In the genomic region with DNA sequence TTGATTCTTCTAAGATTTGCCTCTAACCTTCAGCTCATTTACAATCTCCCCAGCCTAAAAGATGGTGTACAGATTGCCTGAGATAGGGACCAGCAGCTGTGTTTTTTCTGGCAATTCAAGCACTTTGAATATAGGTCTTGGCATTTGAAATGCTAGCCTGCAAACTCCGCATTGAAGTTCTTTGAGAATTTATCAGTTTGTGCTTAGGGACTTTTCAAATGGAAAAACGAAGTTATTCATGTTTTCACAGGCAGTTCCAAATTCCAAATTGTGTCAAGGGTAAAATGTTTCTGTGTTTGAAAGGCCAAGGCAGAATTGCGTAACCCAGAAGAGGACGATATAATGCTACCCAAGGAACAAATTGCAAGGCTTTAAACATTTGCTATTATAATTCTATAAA, we compare ENCODE assay signal across 1 cellular context.
TF ChIP-seq lines count a peak whose summit lies in the region.

No MANE protein-coding gene starts in this region.

TF ChIP-seq in endothelial cell of umbilical vein, 7 proteins besides CTCF, POLR2A, EP300 and RAD21:
- TF ChIP-seq GATA2 (IDR thresholded peaks at IDR 0.05; ENCODE audit: insufficient read depth, insufficient read length, low read depth, low read length) (peak; percentile 29), JUN (IDR thresholded peaks at IDR 0.05; ENCODE audit: borderline replicate concordance, insufficient read depth, insufficient read length, low read depth) (no peak)
TF ChIP-seq in endothelial cell of umbilical vein: peak in this region for 1.
